In genomic region chr15:60390931-60391501, GRCh38 we compare ENCODE assay signal across 8 cellular contexts. TPM values are rescaled to one million over a fixed set of nuclear protein-coding genes. Genes with fewer than 3 reads are reported as not detected.
DNase-seq lines count a peak whose midpoint lies in the region; ATAC-seq and TF ChIP-seq lines count a peak whose summit lies in the region.

No MANE protein-coding gene starts in this region.

- TF ChIP-seq EP300 in suprapubic skin (IDR thresholded peaks at IDR 0.05) = no peak

- CTCF ChIA-PET in activated CD8-positive, alpha-beta memory T cell treated with anti-CD3 and anti-CD28 coated beads, Interleukin-2, amount 10 ng/mL, durations not matched to agents 7 days and 5 days (lab: Charles Lee) = no interaction called here
- CTCF ChIA-PET in T-cell (lab: Charles Lee) = no interaction called here

- no peak overlapping the region for H3K4me3 Mint-ChIP-seq in activated CD8-positive, alpha-beta memory T cell treated with anti-CD3 and anti-CD28 coated beads, Interleukin-2, amount 10 ng/mL, durations not matched to agents 7 days and 5 days
- no peak overlapping the region for H3K4me3 Mint-ChIP-seq in activated T-helper 2 cell treated with anti-CD3 and anti-CD28 coated beads, Interferon-gamma antibody, Interleukin-2, Interleukin-4, amounts not matched to agents 10 μg/mL and 5 μg/mL and 100 μg/mL, durations not matched to agents 14 hours and 24 hours and 36 hours (ENCODE audit: low read depth)
- peak overlapping the region in 1 of 3 donors; percentile 7 for H3K4me3 Mint-ChIP-seq in T-cell

- no peaks in the 10 kb centered on the region for H3K9me3 ChIP-seq in suprapubic skin

- H3K27ac Mint-ChIP-seq in activated CD8-positive, alpha-beta memory T cell treated with anti-CD3 and anti-CD28 coated beads, Interleukin-2, amount 10 ng/mL, durations not matched to agents 7 days and 5 days = no peak overlapping the region
- peak overlapping the region; percentile 67 for H3K27ac Mint-ChIP-seq in activated T-helper 2 cell treated with anti-CD3 and anti-CD28 coated beads, Interferon-gamma antibody, Interleukin-2, Interleukin-4, amounts not matched to agents 10 μg/mL and 5 μg/mL and 100 μg/mL, durations not matched to agents 14 hours and 24 hours and 36 hours
- H3K27ac Mint-ChIP-seq in T-cell = peak overlapping the region in 1 of 2 donors; percentile 41

- H3K4me1 ChIP-seq in suprapubic skin = peaks cover 94% of the 10 kb centered on the region

- H3K27me3 ChIP-seq in suprapubic skin = no peaks in the 10 kb centered on the region

- intact Hi-C loops in activated T-helper 2 cell treated with anti-CD3 and anti-CD28 coated beads, Interferon-gamma antibody, Interleukin-2, Interleukin-4, amounts not matched to agents 10 μg/mL and 5 μg/mL and 100 μg/mL, durations not matched to agents 14 hours and 24 hours and 36 hours (cut with micrococcal nuclease) = loop anchor here (10.0 kb wide), 1 partner anchor 334 kb away; no protein-coding TSS in a partner anchor

- peak overlapping the region; percentile 96 for H3K4me3 ChIP-seq in suprapubic skin

- H3K27me3 Mint-ChIP-seq in activated CD8-positive, alpha-beta memory T cell treated with anti-CD3 and anti-CD28 coated beads, Interleukin-2, amount 10 ng/mL, durations not matched to agents 7 days and 5 days = no peaks in the 10 kb centered on the region
- no peaks in the 10 kb centered on the region for H3K27me3 Mint-ChIP-seq in activated T-helper 2 cell treated with anti-CD3 and anti-CD28 coated beads, Interferon-gamma antibody, Interleukin-2, Interleukin-4, amounts not matched to agents 10 μg/mL and 5 μg/mL and 100 μg/mL, durations not matched to agents 14 hours and 24 hours and 36 hours (ENCODE audit: low read depth)
- H3K27me3 Mint-ChIP-seq in T-cell = no peaks in the 10 kb centered on the region

- DNase-seq in activated CD8-positive, alpha-beta memory T cell treated with anti-CD3 and anti-CD28 coated beads, Interleukin-2, amount 10 ng/mL, durations not matched to agents 7 days and 5 days = peak; percentile 38
- no peak for DNase-seq in activated CD8-positive, alpha-beta memory T cell treated with anti-CD3 and anti-CD28 coated beads for 24 hours
- no peak for DNase-seq in activated T-helper 2 cell treated with anti-CD3 and anti-CD28 coated beads, Interferon-gamma antibody, Interleukin-2, Interleukin-4, amounts not matched to agents 10 μg/mL and 5 μg/mL and 100 μg/mL, durations not matched to agents 14 hours and 24 hours and 36 hours (ENCODE audit: low spot score)
- DNase-seq in iPS-NIHi7 (ENCODE audit: extremely low spot score) (peak; percentile 58), suprapubic skin (ENCODE audit: low spot score in 2 of 2) (peak in 1 of 2 donors; percentile 84), T-cell (no peak)

- H3K36me3 Mint-ChIP-seq in activated CD8-positive, alpha-beta memory T cell treated with anti-CD3 and anti-CD28 coated beads, Interleukin-2, amount 10 ng/mL, durations not matched to agents 7 days and 5 days = peaks cover 54% of the 10 kb centered on the region
- peaks cover 72% of the 10 kb centered on the region for H3K36me3 Mint-ChIP-seq in activated T-helper 2 cell treated with anti-CD3 and anti-CD28 coated beads, Interferon-gamma antibody, Interleukin-2, Interleukin-4, amounts not matched to agents 10 μg/mL and 5 μg/mL and 100 μg/mL, durations not matched to agents 14 hours and 24 hours and 36 hours (ENCODE audit: low read depth)
- peaks cover 19% of the 10 kb centered on the region for H3K36me3 Mint-ChIP-seq in T-cell

- no peaks in the 10 kb centered on the region for H3K9me3 Mint-ChIP-seq in activated CD8-positive, alpha-beta memory T cell treated with anti-CD3 and anti-CD28 coated beads, Interleukin-2, amount 10 ng/mL, durations not matched to agents 7 days and 5 days (ENCODE audit: low read depth)
- H3K9me3 Mint-ChIP-seq in activated T-helper 2 cell treated with anti-CD3 and anti-CD28 coated beads, Interferon-gamma antibody, Interleukin-2, Interleukin-4, amounts not matched to agents 10 μg/mL and 5 μg/mL and 100 μg/mL, durations not matched to agents 14 hours and 24 hours and 36 hours = no peaks in the 10 kb centered on the region
- H3K9me3 Mint-ChIP-seq in T-cell = no peaks in the 10 kb centered on the region

- peaks cover 3% of the 10 kb centered on the region for H3K36me3 ChIP-seq in suprapubic skin

- POLR2A ChIA-PET in T-cell (lab: Charles Lee) = no interaction called here

- H3K27ac ChIP-seq in suprapubic skin = peak overlapping the region; percentile 100

- H3K4me1 Mint-ChIP-seq in activated CD8-positive, alpha-beta memory T cell treated with anti-CD3 and anti-CD28 coated beads, Interleukin-2, amount 10 ng/mL, durations not matched to agents 7 days and 5 days = peaks cover 80% of the 10 kb centered on the region
- peaks cover 75% of the 10 kb centered on the region for H3K4me1 Mint-ChIP-seq in activated T-helper 2 cell treated with anti-CD3 and anti-CD28 coated beads, Interferon-gamma antibody, Interleukin-2, Interleukin-4, amounts not matched to agents 10 μg/mL and 5 μg/mL and 100 μg/mL, durations not matched to agents 14 hours and 24 hours and 36 hours (ENCODE audit: low read depth)
- H3K4me1 Mint-ChIP-seq in T-cell = peaks cover 33 to 89% (median 70%) of the 10 kb centered on the region in 3 donors

- 12% methylated on average over 6 of the region's 6 CpGs for WGBS in suprapubic skin

- ATAC-seq in activated CD8-positive, alpha-beta memory T cell treated with anti-CD3 and anti-CD28 coated beads, Interleukin-2, amount 10 ng/mL, durations not matched to agents 7 days and 5 days = no peak
- ATAC-seq in T-cell (replicated peaks in 1 of 4) (no peak), HG02981 (IDR thresholded peaks at IDR 0.05; ENCODE audit: unreplicated experiment) (no peak), HG03571 (IDR thresholded peaks at IDR 0.05; ENCODE audit: unreplicated experiment) (no peak)

- no peak for TF ChIP-seq CTCF in suprapubic skin (IDR thresholded peaks at IDR 0.05)

- TF ChIP-seq POLR2A in suprapubic skin (IDR thresholded peaks at IDR 0.05) = no peak

RNA-seq across cellular contexts. Expression of gene ANXA2, which starts 6.8 kb away (rescaled TPM):
- total RNA-seq in activated CD8-positive, alpha-beta memory T cell treated with anti-CD3 and anti-CD28 coated beads, Interleukin-2, amount 10 ng/mL, durations not matched to agents 7 days and 5 days = 100 to 1,000 TPM; 382 to 422 TPM
- total RNA-seq in activated T-helper 2 cell treated with anti-CD3 and anti-CD28 coated beads, Interferon-gamma antibody, Interleukin-2, Interleukin-4, amounts not matched to agents 10 μg/mL and 5 μg/mL and 100 μg/mL, durations not matched to agents 14 hours and 24 hours and 36 hours = 262 and 267 TPM in 2 replicates
- 1,000 to 10,000 TPM; 1,379 to 1,734 (median 1,554) TPM for total RNA-seq in suprapubic skin
- total RNA-seq in T-cell = 100 to 1,000 TPM in 4 of 5 donors, 10 to 100 TPM in 1; 59.4 to 223 (median 159) TPM

Comparison
In these comparisons a context has a peak if more than half of its experiments do, and no peak if none do; other contexts are left out.
1. DNase-seq: peak in activated CD8-positive, alpha-beta memory T cell treated with anti-CD3 and anti-CD28 coated beads, Interleukin-2, amount 10 ng/mL, durations not matched to agents 7 days and 5 days (single experiment) and iPS-NIHi7 (single experiment); none in activated CD8-positive, alpha-beta memory T cell treated with anti-CD3 and anti-CD28 coated beads for 24 hours (single experiment), activated T-helper 2 cell treated with anti-CD3 and anti-CD28 coated beads, Interferon-gamma antibody, Interleukin-2, Interleukin-4, amounts not matched to agents 10 μg/mL and 5 μg/mL and 100 μg/mL, durations not matched to agents 14 hours and 24 hours and 36 hours (single experiment) and T-cell (0 of 34).